Comparison of ENCODE assay signal across 1 cellular context in genomic region chr21:33950425-33951079, GRCh38.
TF ChIP-seq lines count a peak whose summit lies in the region.

No MANE protein-coding gene starts in this region.

TF ChIP-seq in GM12878, 131 proteins besides CTCF, POLR2A, EP300 and RAD21:
- TF ChIP-seq NKRF (conservative IDR thresholded peaks at IDR 0.05) (no peak), BCL3 (IDR thresholded peaks at IDR 0.05; ENCODE audit: borderline replicate concordance, insufficient read depth, low read depth, low read length, poor library complexity, severe bottlenecking) (no peak), STAT1 (conservative IDR thresholded peaks at IDR 0.05) (no peak), PAX8 (IDR thresholded peaks at IDR 0.05) (no peak), FOXK2 (IDR thresholded peaks at IDR 0.05) (no peak), SMAD1 (IDR thresholded peaks at IDR 0.05; ENCODE audit: low read depth, partially characterized antibody) (no peak), IKZF2 (IDR thresholded peaks at IDR 0.05) (no peak), STAT3 (IDR thresholded peaks at IDR 0.05; ENCODE audit: low read depth, low read length) (no peak), TCF7 (IDR thresholded peaks at IDR 0.05; ENCODE audit: borderline replicate concordance) (no peak), TCF12 (IDR thresholded peaks at IDR 0.05; ENCODE audit: low read depth, low read length) (no peak), EGR1 (IDR thresholded peaks at IDR 0.05; ENCODE audit: borderline replicate concordance in 1 of 2, low read depth in 2 of 2, low read length in 2 of 2) (no peak), ESRRA (IDR thresholded peaks at IDR 0.05; ENCODE audit: low read length) (no peak), E4F1 (IDR thresholded peaks at IDR 0.05; ENCODE audit: borderline replicate concordance, partially characterized antibody) (no peak)
